In genomic region chr10:129850790-129851189, GRCh38 we compare ENCODE assay signal across 15 cellular contexts.
DNase-seq lines count a peak whose midpoint lies in the region; ATAC-seq lines count a peak whose summit lies in the region.
"Had no signal": no experiment of that assay in that cellular context is flagged by ENCODE, and none has a peak within 500 bp of the region (broad histone marks: within the 10 kb centered on the region; RNA-seq: fewer than 3 reads in every experiment).

No MANE protein-coding gene starts in this region.

- no peak overlapping the region for H2AFZ ChIP-seq in neuronal stem cell (ENCODE audit: low read length)

- peaks cover 0 to under 1% of the 10 kb centered on the region in 2 donors for H3K9me3 ChIP-seq in neuronal stem cell (replicated peaks in 1 of 2; ENCODE audit: control insufficient read depth in 2 of 2, insufficient read depth in 1 of 2, low read depth in 1 of 2, low read length in 2 of 2)
- H3K9me3 ChIP-seq: BE2C had no signal

- H2BK5ac ChIP-seq in neuronal stem cell (ENCODE audit: low read length): no peak overlapping the region

- H3K23ac ChIP-seq in neuronal stem cell (ENCODE audit: low read depth, low read length, poor library complexity): no peak overlapping the region

- H3K4ac ChIP-seq in neuronal stem cell (ENCODE audit: low read length): no peak overlapping the region

- H2BK120ac ChIP-seq in neuronal stem cell (ENCODE audit: low read depth, low read length): no peak overlapping the region

- H3K14ac ChIP-seq in neuronal stem cell (ENCODE audit: low read length): no peak overlapping the region

- H3K4me3 ChIP-seq in neuronal stem cell (ENCODE audit: low read length in 2 of 2): no peak overlapping the region

- H3K27ac ChIP-seq in neuronal stem cell (replicated peaks; ENCODE audit: low read length): no peak overlapping the region
- H3K27ac ChIP-seq: C4-2B, HL-60 had no signal

- peak overlapping the region; percentile 26 for H2BK15ac ChIP-seq in neuronal stem cell (ENCODE audit: low read length)

- no peak overlapping the region for H2AK5ac ChIP-seq in neuronal stem cell (ENCODE audit: low read depth, low read length)

- peak overlapping the region; percentile 16 for H2BK12ac ChIP-seq in neuronal stem cell (ENCODE audit: low read length)

- WGBS in neuronal stem cell (ENCODE audit: extremely low coverage in 2 of 2, insufficient read length in 2 of 2, insufficient replicate concordance in 1 of 2), 2 donors: no CpG with 5 or more reads among the region's 13 CpGs

- H4K91ac ChIP-seq in neuronal stem cell (ENCODE audit: low read depth, low read length, poor library complexity): no peak overlapping the region

- H4K8ac ChIP-seq in neuronal stem cell (ENCODE audit: low read depth, low read length): no peak overlapping the region

- no peak overlapping the region for H3K18ac ChIP-seq in neuronal stem cell (ENCODE audit: low read length)

- H3K36me3 ChIP-seq in neuronal stem cell (replicated peaks in 1 of 2; ENCODE audit: control insufficient read depth in 2 of 2, insufficient read depth in 2 of 2, low read length in 2 of 2): no peaks in the 10 kb centered on the region

- DNase-seq in HuH-7.5 (ENCODE audit: low spot score): peak; percentile 49
- peak; percentile 36 for DNase-seq in left lobe of liver (ENCODE audit: low spot score)
- DNase-seq in neuronal stem cell (ENCODE audit: low spot score): no peak
- DNase-seq in AG08395 (ENCODE audit: low spot score): no peak
- DNase-seq in COLO829 (ENCODE audit: low spot score): no peak
- DNase-seq in NCI-H748 treated with DMSO at 0.1 percent for 48 hours (lab: John Stamatoyannopoulos, UW): no peak
- DNase-seq: BE2C; CD4-positive, alpha-beta memory T cell; COR-L47; DND-41; GF-D8 had no signal

- H3K4me1 ChIP-seq in neuronal stem cell (ENCODE audit: control insufficient read depth in 2 of 2, insufficient read depth in 1 of 2, low read depth in 1 of 2, low read length in 2 of 2): peaks cover 0 to 2% of the 10 kb centered on the region in 2 donors
- H3K4me1 ChIP-seq: BE2C had no signal

- no peak overlapping the region for H3K9ac ChIP-seq in neuronal stem cell (ENCODE audit: low read depth, low read length, poor library complexity)

- no peaks in the 10 kb centered on the region for H3K79me1 ChIP-seq in neuronal stem cell (ENCODE audit: low read depth, low read length)

- H3K4me2 ChIP-seq in neuronal stem cell (ENCODE audit: insufficient read depth, low read length, poor library complexity, severe bottlenecking): no peak overlapping the region

- ATAC-seq in left lobe of liver: no peak
- ATAC-seq in GM18873 (IDR thresholded peaks at IDR 0.05; ENCODE audit: low FRiP score, unreplicated experiment): no peak
- ATAC-seq: HCT116 had no signal

- no peaks in the 10 kb centered on the region for H3K27me3 ChIP-seq in neuronal stem cell (ENCODE audit: control insufficient read depth in 3 of 3, insufficient read depth in 3 of 3, low read depth in 1 of 3, low read length in 3 of 3)
- H3K27me3 ChIP-seq: BE2C had no signal

Comparison
In these comparisons a context has a peak if more than half of its experiments do, and no peak if none do; other contexts are left out.
1. DNase-seq: peak in HuH-7.5 (single experiment) and left lobe of liver (single experiment); none in neuronal stem cell (single experiment), AG08395 (single experiment), COLO829 (single experiment) and NCI-H748 treated with DMSO at 0.1 percent for 48 hours (single experiment).